ENCODE assay signal across 10 cellular contexts in genomic region chr3:133576169-133576568, GRCh38. TPM values are rescaled to one million over a fixed set of nuclear protein-coding genes. Genes with fewer than 3 reads are reported as not detected.
DNase-seq lines count a peak whose midpoint lies in the region; ATAC-seq and TF ChIP-seq lines count a peak whose summit lies in the region.
"Had no signal": no experiment of that assay in that cellular context is flagged by ENCODE, and none has a peak within 500 bp of the region (broad histone marks: within the 10 kb centered on the region; RNA-seq: fewer than 3 reads in every experiment).

No MANE protein-coding gene starts in this region.

- no peaks in the 10 kb centered on the region for H3K9me2 ChIP-seq in PC-3 (replicated peaks; ENCODE audit: low read length)

- CTCF ChIA-PET in PC-3 (lab: Charles Lee) = no interaction called here

- H3K4me2 ChIP-seq in DND-41 (ENCODE audit: insufficient read depth, low read length) = peak overlapping the region; percentile 89
- H3K4me2 ChIP-seq in PC-3 (ENCODE audit: low read length) = peak overlapping the region; percentile 97
- peak overlapping the region; percentile 72 for H3K4me2 ChIP-seq in parathyroid adenoma (ENCODE audit: low read length)

- no peaks in the 10 kb centered on the region for H3F3A ChIP-seq in PC-3 (ENCODE audit: low read length, unreplicated experiment)

- H3K36me3 ChIP-seq in DND-41 (ENCODE audit: insufficient read depth, low read length) (peaks cover 64% of the 10 kb centered on the region), PC-3 (ENCODE audit: low read depth, low read length) (peaks cover 38% of the 10 kb centered on the region), endocrine pancreas (ENCODE audit: control insufficient read depth, insufficient read depth, low read length) (no peaks in the 10 kb centered on the region), parathyroid adenoma (ENCODE audit: control insufficient read depth, insufficient read depth, low read length) (no peaks in the 10 kb centered on the region)

- H4K20me1 ChIP-seq in DND-41 (ENCODE audit: insufficient read depth, low read length) = peaks cover 50% of the 10 kb centered on the region
- peaks cover 39% of the 10 kb centered on the region for H4K20me1 ChIP-seq in PC-3 (ENCODE audit: low read length)

- H3K4me3 ChIP-seq in DND-41 (ENCODE audit: low read depth in 1 of 2, low read length in 2 of 2) (peak overlapping the region in 1 of 2 experiments; percentile 96; a peak in 2 of 4 replicates), PC-3 (ENCODE audit: low read length) (peak overlapping the region; percentile 93), endocrine pancreas (ENCODE audit: control insufficient read depth, insufficient read depth, low read length) (peak overlapping the region; percentile 94), parathyroid adenoma (ENCODE audit: low read depth, low read length) (peak overlapping the region; percentile 29)

- intact Hi-C loops in PC-3 (cut with micrococcal nuclease) = loop anchor here (5.0 kb wide), 1 partner anchor 844 kb away; no protein-coding TSS in a partner anchor

- H3K27me3 ChIP-seq in DND-41 (ENCODE audit: insufficient read depth, low read length, poor library complexity) (no peaks in the 10 kb centered on the region), PC-3 (ENCODE audit: low read length) (no peaks in the 10 kb centered on the region), endocrine pancreas (ENCODE audit: control insufficient read depth, insufficient read depth, low read length) (no peaks in the 10 kb centered on the region), parathyroid adenoma (ENCODE audit: control insufficient read depth, insufficient read depth, low read length) (no peaks in the 10 kb centered on the region)
- H3K27me3 ChIP-seq: tibial nerve had no signal

- H2AFZ ChIP-seq in DND-41 (ENCODE audit: low read depth, low read length) (no peak overlapping the region), PC-3 (ENCODE audit: low read length) (no peak overlapping the region), parathyroid adenoma (no peak overlapping the region)

- H3K4me1 ChIP-seq in DND-41 (ENCODE audit: insufficient read depth, low read length) (peaks cover 53% of the 10 kb centered on the region), PC-3 (ENCODE audit: insufficient read depth, low read length) (peaks cover 33% of the 10 kb centered on the region), endocrine pancreas (ENCODE audit: control insufficient read depth, insufficient read depth, low read length) (peaks cover 22% of the 10 kb centered on the region), parathyroid adenoma (peaks cover 19% of the 10 kb centered on the region)

- peak overlapping the region; percentile 40; the same call in 1 of the 2 replicates for H3K27ac ChIP-seq in DND-41 (ENCODE audit: low read length)
- H3K27ac ChIP-seq in PC-3 (ENCODE audit: low read length) = no peak overlapping the region
- no peak overlapping the region for H3K27ac ChIP-seq in parathyroid adenoma

- DNase-seq in DND-41 (no peak), PC-3 (no peak), DMS53 (lab: John Stamatoyannopoulos, UW) (no peak), SK-N-DZ (ENCODE audit: low spot score) (no peak)
- DNase-seq: KG1 had no signal

- H3K9ac ChIP-seq in DND-41 (ENCODE audit: low read depth, low read length) (peak overlapping the region; percentile 87), PC-3 (ENCODE audit: low read length) (peak overlapping the region; percentile 87), endocrine pancreas (ENCODE audit: control insufficient read depth, insufficient read depth, low read length) (no peak overlapping the region), parathyroid adenoma (no peak overlapping the region)

- H3K79me2 ChIP-seq in DND-41 (ENCODE audit: insufficient read depth, low read length) = peaks cover 72% of the 10 kb centered on the region
- H3K79me2 ChIP-seq in PC-3 (ENCODE audit: low read length) = peaks cover 67% of the 10 kb centered on the region
- peaks cover 42% of the 10 kb centered on the region for H3K79me2 ChIP-seq in parathyroid adenoma

- no TSS peak for BruUV-seq in PC-3 (replicated peaks; lab: Mats Ljungman, UMichigan)

- no peak for TF ChIP-seq CTCF in DND-41 (IDR thresholded peaks at IDR 0.05; ENCODE audit: borderline replicate concordance, extremely low read depth, low read length, poor library complexity, severe bottlenecking)
- TF ChIP-seq CTCF in PC-3 (conservative IDR thresholded peaks at IDR 0.05; ENCODE audit: low read depth, low read length) = no peak
- no peak for TF ChIP-seq CTCF in parathyroid adenoma (IDR thresholded peaks at IDR 0.05)

- POLR2A ChIA-PET in PC-3 (lab: Charles Lee; ENCODE audit: unreplicated experiment) = no interaction called here

- ATAC-seq in DND-41 (ENCODE audit: insufficient read depth, low read depth) (no peak), PC-3 (no peak), GM18870 (IDR thresholded peaks at IDR 0.05; ENCODE audit: unreplicated experiment) (no peak), GM21529 (IDR thresholded peaks at IDR 0.05; ENCODE audit: unreplicated experiment) (no peak)

- no peaks in the 10 kb centered on the region for H3K9me3 ChIP-seq in DND-41 (ENCODE audit: insufficient read depth, low read length, severe bottlenecking)
- H3K9me3 ChIP-seq in PC-3 (ENCODE audit: low read length) = no peaks in the 10 kb centered on the region
- no peaks in the 10 kb centered on the region for H3K9me3 ChIP-seq in endocrine pancreas (ENCODE audit: control insufficient read depth, low read length)
- no peaks in the 10 kb centered on the region for H3K9me3 ChIP-seq in parathyroid adenoma (ENCODE audit: control insufficient read depth, low read length)
- H3K9me3 ChIP-seq: tibial nerve had no signal

RNA-seq across cellular contexts. Expression of gene CDV3, which starts 2.7 kb away (rescaled TPM):
- total RNA-seq in PC-3 (2014; rRNA removed) = 81.4 and 90.6 TPM in 2 replicates
- 100 and 103 TPM in 2 replicates for polyA plus RNA-seq in SK-N-DZ (2014; cell fraction: cytosol; rRNA removed)
- 41.9 and 52.2 TPM in 2 replicates for polyA plus RNA-seq in SK-N-DZ (2014; cell fraction: nucleus; rRNA removed)

Comparison
In these comparisons a context has a peak if more than half of its experiments do, and no peak if none do; other contexts are left out.
1. H3K9ac ChIP-seq: peak in DND-41 (single experiment) and PC-3 (single experiment); none in endocrine pancreas (single experiment) and parathyroid adenoma (single experiment).
2. Peak in every context shown above with its lines, with median percentiles within 50 percentile points of each other: H3K4me2 ChIP-seq.